8 cellular contexts compared by ENCODE assay signal in the genomic region with DNA sequence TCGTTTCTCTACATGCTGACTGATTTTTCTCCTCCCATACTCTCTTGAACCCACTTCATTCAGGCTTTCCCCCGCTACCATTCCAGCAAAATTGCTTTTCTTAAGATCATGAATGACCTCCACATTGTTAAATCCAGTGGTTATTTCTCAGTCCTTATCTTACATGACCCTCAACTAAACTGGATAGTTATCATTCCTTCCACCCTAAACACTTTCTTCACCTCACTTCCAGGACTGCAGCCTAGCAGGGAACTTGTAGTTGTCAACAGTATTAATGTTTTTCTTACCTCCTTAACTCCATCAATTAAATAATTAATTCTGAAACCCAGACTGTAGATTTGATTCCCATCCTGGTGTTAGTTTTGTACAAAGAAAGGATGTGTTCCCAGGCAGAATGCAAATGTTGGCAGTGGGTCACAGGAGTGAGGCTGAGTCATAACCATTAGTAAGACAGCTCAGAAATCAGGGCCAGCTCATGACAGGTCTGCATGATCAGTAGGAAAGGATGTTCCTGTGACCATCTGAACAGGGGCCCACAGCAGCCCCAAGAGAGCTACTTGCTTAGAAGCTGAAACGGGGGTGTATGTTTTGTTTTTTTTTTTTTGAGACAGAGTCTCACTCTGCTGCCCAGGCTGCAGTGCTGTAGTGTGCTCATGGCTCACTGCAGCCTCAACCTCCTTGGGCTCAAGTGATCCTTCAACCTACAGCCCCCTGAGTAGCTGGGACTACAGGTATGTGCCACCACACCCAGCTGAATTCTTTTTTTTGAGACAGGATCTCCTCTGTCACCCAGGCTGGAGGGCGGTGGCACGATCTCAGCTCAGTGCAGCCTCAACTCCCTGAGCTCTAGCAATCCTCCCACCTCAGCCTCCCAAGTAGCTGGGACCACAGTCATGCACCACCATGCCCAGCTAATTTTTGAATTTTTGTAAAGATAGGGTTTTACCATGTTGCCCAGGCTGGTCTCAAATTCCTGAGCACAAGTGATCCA. TPM values are rescaled to one million over a fixed set of nuclear protein-coding genes. Genes with fewer than 3 reads are reported as not detected.
DNase-seq lines count a peak whose midpoint lies in the region; ATAC-seq, FAIRE-seq and TF ChIP-seq lines count a peak whose summit lies in the region.

No MANE protein-coding gene starts in this region.

- H3K27me3 Mint-ChIP-seq in CD14-positive monocyte (ENCODE audit: low read depth in 3 of 3): peaks cover 0 to 2% (median 0%) of the 10 kb centered on the region in 3 donors

- TF ChIP-seq POLR2A in lower leg skin (IDR thresholded peaks at IDR 0.05): no peak

- DNase-seq in CD14-positive monocyte (ENCODE audit: low spot score) (peak; percentile 79), GM19239 (ENCODE audit: insufficient read length, low spot score) (no peak), T1000 (lab: John Stamatoyannopoulos, UW) (peak; percentile 36), lower leg skin (ENCODE audit: low spot score in 2 of 2) (peak; percentile 87 to 92), NCI-H2107 treated with DMSO at 0.1 percent for 48 hours (lab: John Stamatoyannopoulos, UW; ENCODE audit: unreplicated experiment) (no peak), T-helper 9 cell (no peak)
- DNase-seq in central memory CD4-positive, alpha-beta T cell: no peak

- no peaks in the 10 kb centered on the region for H3K36me3 Mint-ChIP-seq in CD14-positive monocyte

- H3K4me1 Mint-ChIP-seq in CD14-positive monocyte: peaks cover 21% of the 10 kb centered on the region

- FAIRE-seq in GM19239 (lab: Jason Lieb, UNC): peak; percentile 86

- ATAC-seq in HG03139 (IDR thresholded peaks at IDR 0.05; ENCODE audit: unreplicated experiment): peak; percentile 62

- no peak overlapping the region for H3K4me3 Mint-ChIP-seq in CD14-positive monocyte

- intact Hi-C loops in CD14-positive monocyte (cut with micrococcal nuclease): no loop called here
- intact Hi-C loops in lower leg skin (cut with DNase I; ENCODE audit: low total_unique reads): no loop called here

- H3K4me3 ChIP-seq in lower leg skin (ENCODE audit: low read depth, poor library complexity, severe bottlenecking): no peak overlapping the region

- peak overlapping the region in 4 of 7 donors; percentile 22 to 76 (median 51) for H3K27ac Mint-ChIP-seq in CD14-positive monocyte

- TF ChIP-seq CTCF in CD14-positive monocyte (IDR thresholded peaks at IDR 0.05) (no peak), lower leg skin (IDR thresholded peaks at IDR 0.05) (no peak)

- WGBS in lower leg skin, 2 donors: 60 to 70% methylated on average over 5 of the region's 5 CpGs

- peaks cover 0 to 2% (median 0%) of the 10 kb centered on the region in 7 donors for H3K9me3 Mint-ChIP-seq in CD14-positive monocyte

RNA-seq across cellular contexts. Expression of gene BCL2L10, which starts 9.1 kb away (rescaled TPM):
- not detected for polyA plus RNA-seq in CD14-positive monocyte
- 10 to 100 TPM in 3 of 4 donors, 1 to 10 TPM in 1; 7.0 to 16.6 (median 12.1) TPM for total RNA-seq in lower leg skin

Comparison
In these comparisons a context has a peak if more than half of its experiments do, and no peak if none do; other contexts are left out.
1. DNase-seq: peak in CD14-positive monocyte (single experiment), T1000 (single experiment) and lower leg skin (2 of 2); none in GM19239 (single experiment), NCI-H2107 treated with DMSO at 0.1 percent for 48 hours (single experiment), central memory CD4-positive, alpha-beta T cell (single experiment) and T-helper 9 cell (single experiment).